Comparison of ENCODE assay signal across 9 cellular contexts in genomic region chr6:71287038-71287437, GRCh38.
DNase-seq lines count a peak whose midpoint lies in the region; FAIRE-seq lines count a peak whose summit lies in the region.
"Had no signal": no experiment of that assay in that cellular context is flagged by ENCODE, and none has a peak within 500 bp of the region (broad histone marks: within the 10 kb centered on the region; RNA-seq: fewer than 3 reads in every experiment).

No MANE protein-coding gene starts in this region.

- no peak for FAIRE-seq in urothelium cell line (lab: Jason Lieb, UNC)

- no peak overlapping the region for H3K4me3 ChIP-seq in skin epidermis

- peak; percentile 34 for DNase-seq in HCEC 1CT
- DNase-seq in OCI-M1 (lab: John Stamatoyannopoulos, UW) = peak; percentile 77
- peak; percentile 83 for DNase-seq in fibroblast of peridontal ligament (ENCODE audit: extremely low read depth)
- DNase-seq in urothelium cell line (ENCODE audit: low spot score) = no peak
- no peak for DNase-seq in activated CD4-positive, alpha-beta T cell treated with anti-CD3 and anti-CD28 coated beads for 48 hours
- no peak for DNase-seq in GM19240 (ENCODE audit: insufficient read length, low spot score)
- no peak for DNase-seq in dedifferentiated amniotic fluid mesenchymal stem cell (ENCODE audit: extremely low spot score)
- DNase-seq: hippocampal formation had no signal

- H3K27ac ChIP-seq in skin epidermis = peak overlapping the region in 20 of 21 experiments; percentile 66 to 98 (median 93)

Comparison
In these comparisons a context has a peak if more than half of its experiments do, and no peak if none do; other contexts are left out.
1. DNase-seq: peak in HCEC 1CT (single experiment), OCI-M1 (single experiment) and fibroblast of peridontal ligament (single experiment); none in urothelium cell line (single experiment), activated CD4-positive, alpha-beta T cell treated with anti-CD3 and anti-CD28 coated beads for 48 hours (single experiment), GM19240 (single experiment) and dedifferentiated amniotic fluid mesenchymal stem cell (single experiment).